In genomic region chr3:185199671-185200070, GRCh38 we compare ENCODE assay signal across 25 cellular contexts. TPM values are rescaled to one million over a fixed set of nuclear protein-coding genes. Genes with fewer than 3 reads are reported as not detected.
DNase-seq lines count a peak whose midpoint lies in the region; ATAC-seq and TF ChIP-seq lines count a peak whose summit lies in the region.
"Had no signal": no experiment of that assay in that cellular context is flagged by ENCODE, and none has a peak within 500 bp of the region (broad histone marks: within the 10 kb centered on the region; RNA-seq: fewer than 3 reads in every experiment).

No MANE protein-coding gene starts in this region.

- peaks cover 20% of the 10 kb centered on the region for H3K9me3 Mint-ChIP-seq in endodermal cell
- peaks cover 10% of the 10 kb centered on the region for H3K9me3 Mint-ChIP-seq in progenitor cell of endocrine pancreas (ENCODE audit: low read depth)
- peaks cover 0 to 4% of the 10 kb centered on the region in 2 donors for H3K9me3 Mint-ChIP-seq in activated T-cell treated with anti-CD3 and anti-CD28 coated beads, Interleukin-2, amount 50 U/mL, for 72 hours

- H3F3A ChIP-seq in OCI-LY1 (ENCODE audit: insufficient read depth, low read length) = no peaks in the 10 kb centered on the region

- no peaks in the 10 kb centered on the region for H3K9me2 ChIP-seq in OCI-LY1 (ENCODE audit: low read depth, low read length)

- H3K36me3 ChIP-seq in OCI-LY1 (ENCODE audit: insufficient read depth, low read length) = no peaks in the 10 kb centered on the region
- H3K36me3 ChIP-seq in endodermal cell (ENCODE audit: control insufficient read depth, insufficient read depth, low read length) = peaks cover 39% of the 10 kb centered on the region

- no peak overlapping the region for H2AFZ ChIP-seq in OCI-LY1 (ENCODE audit: low read length)
- H2AFZ ChIP-seq: PC-9 had no signal

- no peaks in the 10 kb centered on the region for H3K27me3 ChIP-seq in OCI-LY1 (ENCODE audit: insufficient read depth, low read length)
- H3K27me3 ChIP-seq in endodermal cell (ENCODE audit: control insufficient read depth, insufficient read depth, low read length, poor library complexity, severe bottlenecking) = no peaks in the 10 kb centered on the region
- H3K27me3 ChIP-seq: body of pancreas, pancreas had no signal

- H3K4me2 ChIP-seq in OCI-LY1 (ENCODE audit: low read length) = no peak overlapping the region
- H3K4me2 ChIP-seq: PC-9, smooth muscle cell had no signal

- H3K27me3 Mint-ChIP-seq in endodermal cell (ENCODE audit: insufficient read depth) (no peaks in the 10 kb centered on the region), progenitor cell of endocrine pancreas (no peaks in the 10 kb centered on the region)
- no peaks in the 10 kb centered on the region for H3K27me3 Mint-ChIP-seq in activated T-cell treated with anti-CD3 and anti-CD28 coated beads, Interleukin-2, amount 50 U/mL, for 72 hours (ENCODE audit: low read depth)
- H3K27me3 Mint-ChIP-seq: activated CD8-positive, alpha-beta memory T cell treated with anti-CD3 and anti-CD28 coated beads, Interleukin-2, amount 10 ng/mL, durations not matched to agents 7 days and 5 days had no signal

- no peak overlapping the region for H3K9ac ChIP-seq in OCI-LY1 (ENCODE audit: low read length)
- H3K9ac ChIP-seq in endodermal cell (ENCODE audit: extremely low read depth, low read length, poor library complexity, severe bottlenecking) = no peak overlapping the region

- no peaks in the 10 kb centered on the region for H4K20me1 ChIP-seq in OCI-LY1 (ENCODE audit: insufficient read depth, low read length)

- no peaks in the 10 kb centered on the region for H3K4me1 Mint-ChIP-seq in endodermal cell
- H3K4me1 Mint-ChIP-seq in progenitor cell of endocrine pancreas (ENCODE audit: low read depth) = no peaks in the 10 kb centered on the region
- H3K4me1 Mint-ChIP-seq in activated T-cell treated with anti-CD3 and anti-CD28 coated beads, Interleukin-2, amount 50 U/mL, for 72 hours (ENCODE audit: low read depth) = no peaks in the 10 kb centered on the region
- H3K4me1 Mint-ChIP-seq: activated CD8-positive, alpha-beta memory T cell treated with anti-CD3 and anti-CD28 coated beads, Interleukin-2, amount 10 ng/mL, durations not matched to agents 7 days and 5 days had no signal

- no peak overlapping the region for H3K4me3 Mint-ChIP-seq in endodermal cell
- H3K4me3 Mint-ChIP-seq in progenitor cell of endocrine pancreas (ENCODE audit: low read depth) = no peak overlapping the region
- H3K4me3 Mint-ChIP-seq in activated T-cell treated with anti-CD3 and anti-CD28 coated beads, Interleukin-2, amount 50 U/mL, for 72 hours = no peak overlapping the region
- H3K4me3 Mint-ChIP-seq: activated CD8-positive, alpha-beta memory T cell treated with anti-CD3 and anti-CD28 coated beads, Interleukin-2, amount 10 ng/mL, durations not matched to agents 7 days and 5 days had no signal

- no peak overlapping the region for H3K27ac Mint-ChIP-seq in endodermal cell
- no peak overlapping the region for H3K27ac Mint-ChIP-seq in progenitor cell of endocrine pancreas
- H3K27ac Mint-ChIP-seq in activated T-cell treated with anti-CD3 and anti-CD28 coated beads, Interleukin-2, amount 50 U/mL, for 72 hours = no peak overlapping the region
- H3K27ac Mint-ChIP-seq: activated CD8-positive, alpha-beta memory T cell treated with anti-CD3 and anti-CD28 coated beads, Interleukin-2, amount 10 ng/mL, durations not matched to agents 7 days and 5 days had no signal

- H3K4me1 ChIP-seq in OCI-LY1 (ENCODE audit: insufficient read depth, low read length, severe bottlenecking) (no peaks in the 10 kb centered on the region), endodermal cell (ENCODE audit: control insufficient read depth, insufficient read depth, low read length) (no peaks in the 10 kb centered on the region)
- H3K4me1 ChIP-seq: body of pancreas, pancreas had no signal

- H3K4me3 ChIP-seq in OCI-LY1 (ENCODE audit: low read depth, low read length, poor library complexity, severe bottlenecking) = no peak overlapping the region
- H3K4me3 ChIP-seq in endodermal cell (ENCODE audit: low read length) = no peak overlapping the region
- H3K4me3 ChIP-seq: body of pancreas, pancreas, PC-9, smooth muscle cell had no signal

- H3K79me2 ChIP-seq in OCI-LY1 (ENCODE audit: insufficient read depth, low read length) = no peaks in the 10 kb centered on the region

- WGBS in endodermal cell (ENCODE audit: insufficient coverage in 1 of 2, insufficient read length in 1 of 2), 2 experiments = 90 to 93% methylated on average over 5 of the region's 5 CpGs

- H3K27ac ChIP-seq in OCI-LY1 (ENCODE audit: low read depth, low read length, poor library complexity, severe bottlenecking) (no peak overlapping the region), endodermal cell (ENCODE audit: low read depth, low read length) (no peak overlapping the region)
- H3K27ac ChIP-seq: body of pancreas, pancreas, PC-9 had no signal

- H3K36me3 Mint-ChIP-seq in endodermal cell (ENCODE audit: low read depth) (peaks cover 79% of the 10 kb centered on the region), progenitor cell of endocrine pancreas (ENCODE audit: insufficient read depth) (peaks cover 10% of the 10 kb centered on the region)
- H3K36me3 Mint-ChIP-seq in activated T-cell treated with anti-CD3 and anti-CD28 coated beads, Interleukin-2, amount 50 U/mL, for 72 hours (ENCODE audit: insufficient read depth in 2 of 2) = peaks cover 0 to 4% of the 10 kb centered on the region in 2 donors

- H3K9me3 ChIP-seq in OCI-LY1 (ENCODE audit: low read length) (no peaks in the 10 kb centered on the region), endodermal cell (ENCODE audit: control insufficient read depth, low read length) (peaks cover 12% of the 10 kb centered on the region)
- H3K9me3 ChIP-seq: body of pancreas, pancreas had no signal

- peak; percentile 40; the same call in 1 of the 3 replicates for TF ChIP-seq CTCF in GM12872 (IDR thresholded peaks at IDR 0.05; ENCODE audit: insufficient read depth, low read depth, low read length)
- peak; percentile 35 for TF ChIP-seq CTCF in OCI-LY1 (IDR thresholded peaks at IDR 0.05; ENCODE audit: low read length)
- TF ChIP-seq CTCF in endodermal cell (conservative IDR thresholded peaks at IDR 0.05) = peak; percentile 57
- TF ChIP-seq CTCF in progenitor cell of endocrine pancreas (IDR thresholded peaks at IDR 0.05; ENCODE audit: unreplicated experiment) = peak; percentile 21

- ATAC-seq in activated T-cell treated with anti-CD3 and anti-CD28 coated beads, Interleukin-2, amount 50 U/mL, for 72 hours (replicated peaks in 1 of 2) = no peak
- ATAC-seq: activated CD8-positive, alpha-beta memory T cell treated with anti-CD3 and anti-CD28 coated beads, Interleukin-2, amount 10 ng/mL, durations not matched to agents 7 days and 5 days; body of pancreas; pancreas had no signal

- no peak for DNase-seq in endodermal cell
- DNase-seq in progenitor cell of endocrine pancreas (ENCODE audit: low spot score, unreplicated experiment) = no peak
- DNase-seq in stimulated activated CD4-positive, alpha-beta T cell treated with anti-CD3 and anti-CD28 coated beads, Interleukin-12 subunit alpha, Interleukin-12 subunit beta, amount 100 ng/mL, for 4 hours = no peak
- DNase-seq in NCI-H524 (lab: John Stamatoyannopoulos, UW) = no peak
- no peak for DNase-seq in activated T-cell treated with anti-CD3 and anti-CD28 coated beads, Interleukin-2, amount 50 U/mL, for 72 hours
- DNase-seq: activated CD4-positive, CD25-positive, alpha-beta regulatory T cell; activated CD8-positive, alpha-beta memory T cell treated with anti-CD3 and anti-CD28 coated beads, Interleukin-2, amount 10 ng/mL, durations not matched to agents 7 days and 5 days; activated naive CD4-positive, alpha-beta T cell treated with Interleukin-2 at 50 U/mL for 16 hours; activated T-cell treated with anti-CD3 and anti-CD28 coated beads, Interleukin-2, amount 50 U/mL, for 48 hours; body of pancreas; erythroblast; foreskin fibroblast; NCI-H1105 treated with DMSO at 0.1 percent for 48 hours; NCI-H2029; NCI-H2227 treated with DMSO at 0.1 percent for 48 hours; NCI-H748 treated with DMSO at 0.1 percent for 48 hours; pancreas; SHP77; T1000; trophoblast cell had no signal

RNA-seq across cellular contexts. Expression of gene C3orf70, which starts 46.8 kb away (rescaled TPM):
- total RNA-seq in endodermal cell (1 to 10 TPM in 1 of 2 donors, under 1 TPM in 1; 0.88 to 5.0 TPM), progenitor cell of endocrine pancreas (5.8 and 5.9 TPM in 2 replicates)
- 5.9 TPM for polyA plus RNA-seq in endodermal cell (2013, experiment 1 of 2)
- polyA plus RNA-seq in endodermal cell (2013, experiment 2 of 2) = 4.8 TPM
- under 1 TPM in 1 of 2 donors, not detected in 1; 0.05 TPM for total RNA-seq in activated T-cell treated with anti-CD3 and anti-CD28 coated beads, Interleukin-2, amount 50 U/mL, for 72 hours
- total RNA-seq: M059J, PC-9 had no signal

RNA-seq across cellular contexts. Expression of gene EHHADH, which starts 54.2 kb away (rescaled TPM):
- total RNA-seq in endodermal cell (10 to 100 TPM; 58.7 to 79.2 TPM), progenitor cell of endocrine pancreas (6.2 and 7.6 TPM in 2 replicates)
- polyA plus RNA-seq in endodermal cell (2013, experiment 1 of 2) = 6.3 TPM
- polyA plus RNA-seq in endodermal cell (2013, experiment 2 of 2) = 7.1 TPM
- total RNA-seq in activated T-cell treated with anti-CD3 and anti-CD28 coated beads, Interleukin-2, amount 50 U/mL, for 72 hours = 1 to 10 TPM; 5.3 to 6.9 TPM
